2 cellular contexts compared by ENCODE assay signal in the genomic region with DNA sequence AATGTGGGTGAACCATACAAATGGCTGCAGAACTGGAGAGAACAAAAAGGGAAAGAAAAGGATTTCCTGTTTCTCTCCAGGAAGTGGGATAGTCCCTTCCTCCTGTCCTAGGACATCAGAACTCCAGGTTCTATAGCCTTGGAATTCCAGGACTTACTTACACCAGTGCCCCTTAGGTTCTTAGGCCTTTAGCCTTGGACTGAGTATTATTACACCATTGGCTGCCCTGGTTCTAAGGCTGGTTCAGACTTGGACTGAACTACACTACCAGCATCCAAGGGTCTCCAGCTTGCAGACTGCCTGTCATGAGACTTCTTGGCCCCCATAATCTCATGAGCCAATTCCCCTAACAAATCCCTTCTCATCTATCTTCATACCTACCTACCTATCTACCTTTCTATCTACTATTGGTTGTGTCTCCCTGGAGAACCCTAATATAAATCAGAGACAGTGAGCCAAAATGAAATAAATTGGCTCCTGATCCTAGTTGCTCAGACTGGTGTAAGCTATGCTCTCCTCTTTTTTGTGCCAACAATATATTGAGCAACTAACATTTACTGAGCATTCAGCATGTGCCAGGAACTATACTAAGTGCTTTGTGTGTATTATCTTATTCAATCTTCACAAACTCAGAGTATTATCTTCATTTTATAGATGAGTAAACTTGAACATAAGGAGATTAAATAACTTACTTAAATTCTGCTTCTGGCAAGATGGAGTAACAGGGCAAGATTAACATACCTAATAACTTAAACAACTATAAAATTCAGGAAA.
TF ChIP-seq lines count a peak whose summit lies in the region.

No MANE protein-coding gene starts in this region.

TF ChIP-seq in IMR-90, 13 proteins besides CTCF, POLR2A, EP300 and RAD21:
- TF ChIP-seq CHD1 (IDR thresholded peaks at IDR 0.05; ENCODE audit: low read depth, low read length) = no peak
- TF ChIP-seq CEBPB (IDR thresholded peaks at IDR 0.05; ENCODE audit: low read depth, low read length) = 0 out of 2 replicates have a peak, but pooled peaks have one; percentile 5

TF ChIP-seq in endothelial cell of umbilical vein, 7 proteins besides CTCF, POLR2A, EP300 and RAD21:
- TF ChIP-seq FOS (IDR thresholded peaks at IDR 0.05; ENCODE audit: borderline replicate concordance, insufficient read depth, low read length) = no peak
